ENCODE assay signal across 33 cellular contexts in the genomic region with DNA sequence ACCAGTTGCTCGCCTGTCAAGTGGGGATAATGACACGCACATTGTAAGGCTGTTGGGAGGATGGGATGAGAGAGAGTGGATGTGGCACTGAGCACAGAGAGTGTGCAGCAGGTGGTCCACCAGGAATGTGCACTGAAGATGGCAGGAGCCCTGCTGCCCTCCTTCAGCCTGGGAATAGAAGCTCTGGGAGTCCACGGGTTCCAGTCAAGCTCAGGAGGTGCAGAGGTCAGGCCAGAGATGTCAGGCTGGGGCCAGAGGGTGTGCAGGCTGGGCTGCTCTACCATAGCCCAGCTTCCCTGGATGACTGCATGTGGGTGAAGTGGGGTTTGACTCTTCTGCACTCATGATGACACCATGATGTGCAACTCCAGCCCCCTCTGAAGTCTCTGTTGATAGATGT. TPM values are rescaled to one million over a fixed set of nuclear protein-coding genes. Genes with fewer than 3 reads are reported as not detected.
"Had no signal": no experiment of that assay in that cellular context is flagged by ENCODE, and none has a peak within 500 bp of the region (broad histone marks: within the 10 kb centered on the region; RNA-seq: fewer than 3 reads in every experiment).

No MANE protein-coding gene starts in this region.

- H3K9me3 ChIP-seq: esophagus muscularis mucosa, gastrocnemius medialis had no signal

- H3K36me3 ChIP-seq: brain microvascular endothelial cell, esophagus muscularis mucosa, gastrocnemius medialis had no signal

- ATAC-seq: activated CD4-positive, alpha-beta T cell treated with anti-CD3 and anti-CD28 coated beads for 36 hours; activated CD8-positive, alpha-beta memory T cell treated with anti-CD3 and anti-CD28 coated beads, Interleukin-2, amount 10 ng/mL, durations not matched to agents 7 days and 5 days; activated CD8-positive, alpha-beta T cell treated with anti-CD3 and anti-CD28 coated beads, Interleukin-2, amount 10 ng/mL, durations not matched to agents 7 days and 5 days; effector memory CD8-positive, alpha-beta T cell; foreskin keratinocyte; gastrocnemius medialis had no signal

- H3K27me3 ChIP-seq: brain microvascular endothelial cell, foreskin keratinocyte, gastrocnemius medialis had no signal

- H3K4me1 ChIP-seq: foreskin keratinocyte, gastrocnemius medialis had no signal

- H3K4me3 ChIP-seq: esophagus muscularis mucosa, gastrocnemius medialis had no signal

- DNase-seq: activated CD4-positive, alpha-beta memory T cell treated with anti-CD3 and anti-CD28 coated beads for 36 hours; activated CD4-positive, alpha-beta T cell treated with anti-CD3 and anti-CD28 coated beads for 36 hours; activated CD4-positive, alpha-beta T cell treated with anti-CD3 and anti-CD28 coated beads, Interleukin-2, amount 10 ng/mL, durations not matched to agents 24 days and 14 days; activated CD4-positive, CD25-positive, alpha-beta regulatory T cell; activated CD4-positive, CD25-positive, alpha-beta regulatory T cell treated with anti-CD3 and anti-CD28 coated beads, Interleukin-2, amount 50 U/mL, for 72 hours; activated CD8-positive, alpha-beta memory T cell treated with anti-CD3 and anti-CD28 coated beads, Interleukin-2, amount 10 ng/mL, durations not matched to agents 7 days and 5 days; activated CD8-positive, alpha-beta memory T cell treated with anti-CD3 and anti-CD28 coated beads, Interleukin-2, amount 50 U/mL, for 4 hours; activated CD8-positive, alpha-beta T cell treated with anti-CD3 and anti-CD28 coated beads, Interleukin-2, amount 10 ng/mL, durations not matched to agents 7 days and 5 days; activated gamma-delta T cell treated with Interleukin-2 at 50 U/mL for 16 hours; activated naive CD4-positive, alpha-beta T cell treated with anti-CD3 and anti-CD28 coated beads, Interleukin-2, amount 50 U/mL, for 16 hours; activated naive CD4-positive, alpha-beta T cell treated with Interleukin-2 at 50 U/mL for 16 hours; activated T-cell treated with anti-CD3 and anti-CD28 coated beads, Interleukin-2, amount 50 U/mL, for 1 hour; activated T-cell treated with anti-CD3 and anti-CD28 coated beads, Interleukin-2, amount 50 U/mL, for 48 hours; amniotic stem cell; anterior cingulate cortex; brain microvascular endothelial cell; caudate nucleus; cortex of kidney; dermis blood vessel endothelial cell; effector CD4-positive, alpha-beta T cell; effector memory CD8-positive, alpha-beta T cell; erythroblast; foreskin keratinocyte; gastrocnemius medialis; T-helper 2 cell had no signal

- H3K27ac ChIP-seq: brain microvascular endothelial cell, esophagus muscularis mucosa, foreskin keratinocyte, gastrocnemius medialis had no signal

RNA-seq across cellular contexts. Expression of gene C10orf120, which starts 58.7 kb away (rescaled TPM):
- total RNA-seq: activated CD4-positive, alpha-beta memory T cell treated with anti-CD3 and anti-CD28 coated beads for 36 hours; activated CD4-positive, alpha-beta T cell treated with anti-CD3 and anti-CD28 coated beads for 36 hours; activated CD4-positive, alpha-beta T cell treated with anti-CD3 and anti-CD28 coated beads, Interleukin-2, amount 10 ng/mL, durations not matched to agents 24 days and 14 days; activated CD8-positive, alpha-beta memory T cell treated with anti-CD3 and anti-CD28 coated beads for 36 hours; activated CD8-positive, alpha-beta memory T cell treated with anti-CD3 and anti-CD28 coated beads, Interleukin-2, amount 10 ng/mL, durations not matched to agents 7 days and 5 days; activated CD8-positive, alpha-beta T cell treated with anti-CD3 and anti-CD28 coated beads, Interleukin-2, amount 10 ng/mL, durations not matched to agents 7 days and 5 days; activated T-helper 1 cell treated with anti-CD3 and anti-CD28 coated beads, Interleukin-12 subunit alpha, Interleukin-12 subunit beta, Interleukin-2, Interleukin-4 antibody, amounts not matched to agents 30 ng/mL and 10 ng/mL and 1 ng/mL, durations not matched to agents 14 hours and 24 hours and 36 hours; activated T-helper 2 cell treated with anti-CD3 and anti-CD28 coated beads, Interferon-gamma antibody, Interleukin-2, Interleukin-4, amounts not matched to agents 10 μg/mL and 5 μg/mL and 100 μg/mL, durations not matched to agents 14 hours and 24 hours and 36 hours; astrocyte; bronchial epithelial cell; chondrocyte; dermis blood vessel endothelial cell; esophagus muscularis mucosa; foreskin keratinocyte; gastrocnemius medialis; T-helper 1 cell treated with Interleukin-12 subunit alpha and Interleukin-12 subunit beta and Interleukin-4 antibody, amounts not matched to agents 30 ng/mL and 1 ng/mL, for 36 hours had no signal
- polyA plus RNA-seq: foreskin keratinocyte had no signal
